Comparison of ENCODE assay signal across 13 cellular contexts in genomic region chr2:98556634-98557033, GRCh38. TPM values are rescaled to one million over a fixed set of nuclear protein-coding genes. Genes with fewer than 3 reads are reported as not detected.
DNase-seq lines count a peak whose midpoint lies in the region; ATAC-seq lines count a peak whose summit lies in the region.
"Had no signal": no experiment of that assay in that cellular context is flagged by ENCODE, and none has a peak within 500 bp of the region (broad histone marks: within the 10 kb centered on the region; RNA-seq: fewer than 3 reads in every experiment).

No MANE protein-coding gene starts in this region.

- no peaks in the 10 kb centered on the region for H3K27me3 Mint-ChIP-seq in activated CD4-positive, alpha-beta T cell treated with anti-CD3 and anti-CD28 coated beads for 36 hours
- no peaks in the 10 kb centered on the region for H3K27me3 Mint-ChIP-seq in activated CD4-positive, alpha-beta T cell treated with anti-CD3 and anti-CD28 coated beads, Interleukin-2, amount 10 ng/mL, durations not matched to agents 24 days and 14 days
- H3K27me3 Mint-ChIP-seq in naive B cell = no peaks in the 10 kb centered on the region
- H3K27me3 Mint-ChIP-seq: dendritic cell treated with granulocyte-macrophage colony-stimulating factor and Interleukin-4, amounts not matched to agents 40 ng/mL and 50 ng/mL, for 4 days had no signal

- peak overlapping the region; percentile 65 for H3K27ac ChIP-seq in Karpas-422 (ENCODE audit: low read length)
- H3K27ac ChIP-seq: A549, hepatocyte had no signal

- peak overlapping the region; percentile 42 for H3K27ac Mint-ChIP-seq in activated CD4-positive, alpha-beta T cell treated with anti-CD3 and anti-CD28 coated beads for 36 hours
- H3K27ac Mint-ChIP-seq in activated CD4-positive, alpha-beta T cell treated with anti-CD3 and anti-CD28 coated beads, Interleukin-2, amount 10 ng/mL, durations not matched to agents 24 days and 14 days = no peak overlapping the region
- peak overlapping the region; percentile 79 to 93 (median 82) for H3K27ac Mint-ChIP-seq in naive B cell
- H3K27ac Mint-ChIP-seq: dendritic cell treated with granulocyte-macrophage colony-stimulating factor and Interleukin-4, amounts not matched to agents 40 ng/mL and 50 ng/mL, for 4 days had no signal

- peak overlapping the region; percentile 55 for H3K4me2 ChIP-seq in Karpas-422 (ENCODE audit: low read depth, low read length, poor library complexity, severe bottlenecking)
- H3K4me2 ChIP-seq: A549, hepatocyte had no signal

- H3K4me1 ChIP-seq in Karpas-422 (ENCODE audit: low read length) = peaks cover 21% of the 10 kb centered on the region

- no peaks in the 10 kb centered on the region for H3K9me3 Mint-ChIP-seq in activated CD4-positive, alpha-beta T cell treated with anti-CD3 and anti-CD28 coated beads for 36 hours (ENCODE audit: low read depth)
- no peaks in the 10 kb centered on the region for H3K9me3 Mint-ChIP-seq in activated CD4-positive, alpha-beta T cell treated with anti-CD3 and anti-CD28 coated beads, Interleukin-2, amount 10 ng/mL, durations not matched to agents 24 days and 14 days
- H3K9me3 Mint-ChIP-seq in naive B cell = no peaks in the 10 kb centered on the region
- H3K9me3 Mint-ChIP-seq: dendritic cell treated with granulocyte-macrophage colony-stimulating factor and Interleukin-4, amounts not matched to agents 40 ng/mL and 50 ng/mL, for 4 days; neural crest cell had no signal

- no peak for DNase-seq in activated CD4-positive, alpha-beta T cell treated with anti-CD3 and anti-CD28 coated beads for 36 hours
- DNase-seq in activated CD4-positive, alpha-beta T cell treated with anti-CD3 and anti-CD28 coated beads, Interleukin-2, amount 10 ng/mL, durations not matched to agents 24 days and 14 days = no peak
- peak; percentile 86 for DNase-seq in Karpas-422
- peak; percentile 81 for DNase-seq in naive B cell
- no peak for DNase-seq in cerebellum (ENCODE audit: low spot score)
- no peak for DNase-seq in activated CD4-positive, CD25-positive, alpha-beta regulatory T cell treated with anti-CD3 and anti-CD28 coated beads, Interleukin-2, amount 50 U/mL, for 72 hours
- DNase-seq in NCI-H128 (lab: John Stamatoyannopoulos, UW; ENCODE audit: unreplicated experiment) = no peak
- DNase-seq: NCI-H774 had no signal

- peaks cover 37% of the 10 kb centered on the region for H3K36me3 Mint-ChIP-seq in activated CD4-positive, alpha-beta T cell treated with anti-CD3 and anti-CD28 coated beads for 36 hours (ENCODE audit: low read depth)
- peaks cover 78% of the 10 kb centered on the region for H3K36me3 Mint-ChIP-seq in activated CD4-positive, alpha-beta T cell treated with anti-CD3 and anti-CD28 coated beads, Interleukin-2, amount 10 ng/mL, durations not matched to agents 24 days and 14 days (ENCODE audit: low read depth)
- peaks cover 7 to 10% of the 10 kb centered on the region in 2 donors for H3K36me3 Mint-ChIP-seq in naive B cell

- peak overlapping the region; percentile 55; the same call in 1 of the 2 replicates for H2AFZ ChIP-seq in Karpas-422 (ENCODE audit: low read length)
- H2AFZ ChIP-seq: hepatocyte had no signal

- peaks cover 31% of the 10 kb centered on the region for H3K4me1 Mint-ChIP-seq in activated CD4-positive, alpha-beta T cell treated with anti-CD3 and anti-CD28 coated beads for 36 hours
- H3K4me1 Mint-ChIP-seq in activated CD4-positive, alpha-beta T cell treated with anti-CD3 and anti-CD28 coated beads, Interleukin-2, amount 10 ng/mL, durations not matched to agents 24 days and 14 days = peaks cover 67% of the 10 kb centered on the region
- H3K4me1 Mint-ChIP-seq in naive B cell = peaks cover 10 to 19% (median 12%) of the 10 kb centered on the region in 3 donors
- H3K4me1 Mint-ChIP-seq: neural crest cell had no signal

- H3K9me3 ChIP-seq in Karpas-422 (ENCODE audit: low read length) = no peaks in the 10 kb centered on the region
- H3K9me3 ChIP-seq: A549 had no signal

- no peaks in the 10 kb centered on the region for H3K27me3 ChIP-seq in Karpas-422 (ENCODE audit: low read length)
- H3K27me3 ChIP-seq: hepatocyte had no signal

- H3K79me2 ChIP-seq in Karpas-422 (ENCODE audit: low read length) = no peaks in the 10 kb centered on the region
- H3K79me2 ChIP-seq: hepatocyte had no signal

- peak overlapping the region; percentile 44 for H3K9ac ChIP-seq in Karpas-422 (ENCODE audit: low read length)

- H4K20me1 ChIP-seq in Karpas-422 (ENCODE audit: insufficient read depth, low read depth, low read length) = no peaks in the 10 kb centered on the region

- no peak overlapping the region; the same call in none of the 2 replicates for H3K4me3 ChIP-seq in Karpas-422 (ENCODE audit: low read length)
- H3K4me3 ChIP-seq: A549, hepatocyte had no signal

- ATAC-seq in activated CD4-positive, alpha-beta T cell treated with anti-CD3 and anti-CD28 coated beads for 36 hours = no peak
- ATAC-seq in GM21619 (IDR thresholded peaks at IDR 0.05; ENCODE audit: unreplicated experiment) (peak; percentile 66), naive B cell (ENCODE audit: low read depth in 2 of 2) (peak; percentile 99)
- ATAC-seq: A549 had no signal

- POLR2A ChIA-PET in activated CD4-positive, alpha-beta T cell treated with anti-CD3 and anti-CD28 coated beads for 36 hours (lab: Charles Lee) = interaction anchor here (0.7 kb wide), 1 partner anchor 168 kb away, joined by 3 read pairs; no protein-coding TSS in a partner anchor

- H3K36me3 ChIP-seq in Karpas-422 (ENCODE audit: insufficient read depth, low read length) = no peaks in the 10 kb centered on the region

- CTCF ChIA-PET in activated CD4-positive, alpha-beta T cell treated with anti-CD3 and anti-CD28 coated beads for 36 hours (lab: Charles Lee) = interaction anchor here (0.5 to 2.2 kb wide), 8 partner anchors 12 to 844 kb away, joined by 3 to 7 read pairs (median 3); no protein-coding TSS in a partner anchor

- intact Hi-C loops in activated CD4-positive, alpha-beta T cell treated with anti-CD3 and anti-CD28 coated beads for 36 hours (cut with DNase I, micrococcal nuclease) = no loop called here
- intact Hi-C loops in activated CD4-positive, alpha-beta T cell treated with anti-CD3 and anti-CD28 coated beads, Interleukin-2, amount 10 ng/mL, durations not matched to agents 24 days and 14 days (cut with micrococcal nuclease) = no loop called here

- no peak overlapping the region for H3K4me3 Mint-ChIP-seq in activated CD4-positive, alpha-beta T cell treated with anti-CD3 and anti-CD28 coated beads for 36 hours
- H3K4me3 Mint-ChIP-seq in activated CD4-positive, alpha-beta T cell treated with anti-CD3 and anti-CD28 coated beads, Interleukin-2, amount 10 ng/mL, durations not matched to agents 24 days and 14 days = no peak overlapping the region
- peak overlapping the region in 1 of 8 donors; percentile 26 for H3K4me3 Mint-ChIP-seq in naive B cell
- H3K4me3 Mint-ChIP-seq: dendritic cell treated with granulocyte-macrophage colony-stimulating factor and Interleukin-4, amounts not matched to agents 40 ng/mL and 50 ng/mL, for 4 days; neural crest cell had no signal

- H3K9me2 ChIP-seq in Karpas-422 (replicated peaks; ENCODE audit: insufficient read depth, low read length) = no peaks in the 10 kb centered on the region

RNA-seq across cellular contexts. Expression of gene COA5, which starts 51.7 kb away (rescaled TPM):
- total RNA-seq in activated CD4-positive, alpha-beta T cell treated with anti-CD3 and anti-CD28 coated beads for 36 hours = 10 to 100 TPM; 17.7 to 33.2 TPM
- 20.4 and 22.0 TPM in 2 replicates for total RNA-seq in activated CD4-positive, alpha-beta T cell treated with anti-CD3 and anti-CD28 coated beads, Interleukin-2, amount 10 ng/mL, durations not matched to agents 24 days and 14 days
- 39.1 and 66.2 TPM in 2 replicates for total RNA-seq in Karpas-422 (2014; rRNA removed; shearing (Covaris generic); ENCODE audit: low replicate concordance)
- 10 to 100 TPM; 27.4 to 40.5 (median 36.0) TPM for polyA plus RNA-seq in naive B cell (ENCODE audit: low read depth in 6 of 6)
- 45.7 TPM for total RNA-seq in cerebellum

RNA-seq across cellular contexts. Expression of gene UNC50, which starts 51.8 kb away (rescaled TPM):
- total RNA-seq in activated CD4-positive, alpha-beta T cell treated with anti-CD3 and anti-CD28 coated beads for 36 hours = 10 to 100 TPM; 21.1 to 31.4 TPM
- 38.5 and 39.0 TPM in 2 replicates for total RNA-seq in activated CD4-positive, alpha-beta T cell treated with anti-CD3 and anti-CD28 coated beads, Interleukin-2, amount 10 ng/mL, durations not matched to agents 24 days and 14 days
- total RNA-seq in Karpas-422 (2014; rRNA removed; shearing (Covaris generic); ENCODE audit: low replicate concordance) = 30.3 and 36.4 TPM in 2 replicates
- polyA plus RNA-seq in naive B cell (ENCODE audit: low read depth in 6 of 6) = 10 to 100 TPM; 36.8 to 71.5 (median 49.7) TPM
- total RNA-seq in cerebellum = 29.1 TPM

Comparison
In these comparisons a context has a peak if more than half of its experiments do, and no peak if none do; other contexts are left out.
1. DNase-seq: peak in Karpas-422 (single experiment) and naive B cell (single experiment); none in activated CD4-positive, alpha-beta T cell treated with anti-CD3 and anti-CD28 coated beads for 36 hours (single experiment), activated CD4-positive, alpha-beta T cell treated with anti-CD3 and anti-CD28 coated beads, Interleukin-2, amount 10 ng/mL, durations not matched to agents 24 days and 14 days (single experiment), cerebellum (single experiment), activated CD4-positive, CD25-positive, alpha-beta regulatory T cell treated with anti-CD3 and anti-CD28 coated beads, Interleukin-2, amount 50 U/mL, for 72 hours (single experiment) and NCI-H128 (single experiment).